Comparison of ENCODE assay signal across 6 cellular contexts in genomic region chr17:76205542-76206144, GRCh38. TPM values are rescaled to one million over a fixed set of nuclear protein-coding genes. Genes with fewer than 3 reads are reported as not detected.
DNase-seq lines count a peak whose midpoint lies in the region; ATAC-seq and TF ChIP-seq lines count a peak whose summit lies in the region.
"Not testable (repeated sequence)": the region's sequence is repeated elsewhere in the genome, so short reads cannot be mapped to it uniquely, and the experiment has no call there.

No MANE protein-coding gene starts in this region.

- peaks cover 40 to 65% (median 64%) of the 10 kb centered on the region in 3 donors for H3K4me1 Mint-ChIP-seq in CD8-positive, alpha-beta memory T cell
- H3K4me1 Mint-ChIP-seq in activated CD4-positive, alpha-beta T cell treated with anti-CD3 and anti-CD28 coated beads, Interleukin-2, amount 10 ng/mL, durations not matched to agents 7 days and 5 days: peaks cover 61% of the 10 kb centered on the region
- peaks cover 17% of the 10 kb centered on the region for H3K4me1 Mint-ChIP-seq in activated T-helper 17 cell treated with anti-CD3 and anti-CD28 coated beads, Interleukin-2, amount 50 U/mL, for 72 hours
- peaks cover 13 to 58% (median 54%) of the 10 kb centered on the region in 4 donors for H3K4me1 Mint-ChIP-seq in naive thymus-derived CD8-positive, alpha-beta T cell

- POLR2A ChIA-PET in CD8-positive, alpha-beta memory T cell (lab: Charles Lee): interaction anchor here (0.6 kb wide), 1 partner anchor 63 kb away, joined by 3 read pairs; no protein-coding TSS in a partner anchor
- POLR2A ChIA-PET in PC-3 (lab: Charles Lee; ENCODE audit: unreplicated experiment): interaction anchor here (0.6 kb wide), 1 partner anchor 295 kb away, joined by 4 read pairs; no protein-coding TSS in a partner anchor
- POLR2A ChIA-PET in activated CD4-positive, alpha-beta T cell treated with anti-CD3 and anti-CD28 coated beads, Interleukin-2, amount 10 ng/mL, durations not matched to agents 7 days and 5 days (lab: Charles Lee): not testable (repeated sequence)
- POLR2A ChIA-PET in naive thymus-derived CD8-positive, alpha-beta T cell (lab: Charles Lee): interaction anchor here (0.7 to 1.9 kb wide), 6 partner anchors 9 to 62 kb away, joined by 3 to 13 read pairs (median 4); no protein-coding TSS in a partner anchor

- not testable (repeated sequence) for H3K9me2 ChIP-seq in PC-3 (replicated peaks; ENCODE audit: low read length)

- H3K79me2 ChIP-seq in PC-3 (ENCODE audit: low read length): not testable (repeated sequence)

- peaks cover 36% of the 10 kb centered on the region for H3K4me1 ChIP-seq in CD8-positive, alpha-beta memory T cell (ENCODE audit: insufficient read depth, low read length)
- peaks cover 19% of the 10 kb centered on the region for H3K4me1 ChIP-seq in PC-3 (ENCODE audit: insufficient read depth, low read length)
- not testable (repeated sequence) for H3K4me1 ChIP-seq in colonic mucosa

- peaks cover 5 to 30% (median 7%) of the 10 kb centered on the region in 3 donors for H3K36me3 Mint-ChIP-seq in CD8-positive, alpha-beta memory T cell
- H3K36me3 Mint-ChIP-seq in activated CD4-positive, alpha-beta T cell treated with anti-CD3 and anti-CD28 coated beads, Interleukin-2, amount 10 ng/mL, durations not matched to agents 7 days and 5 days (ENCODE audit: low read depth): peaks cover 77% of the 10 kb centered on the region
- H3K36me3 Mint-ChIP-seq in activated T-helper 17 cell treated with anti-CD3 and anti-CD28 coated beads, Interleukin-2, amount 50 U/mL, for 72 hours (ENCODE audit: low read depth): peaks cover 16% of the 10 kb centered on the region
- H3K36me3 Mint-ChIP-seq in naive thymus-derived CD8-positive, alpha-beta T cell: peaks cover 13 to 51% (median 25%) of the 10 kb centered on the region in 3 donors

- not testable (repeated sequence) for H3K27me3 ChIP-seq in CD8-positive, alpha-beta memory T cell (ENCODE audit: insufficient read depth, low read length, poor library complexity, severe bottlenecking); PC-3 (ENCODE audit: low read length); colonic mucosa

- H3K4me3 Mint-ChIP-seq in CD8-positive, alpha-beta memory T cell; activated CD4-positive, alpha-beta T cell treated with anti-CD3 and anti-CD28 coated beads, Interleukin-2, amount 10 ng/mL, durations not matched to agents 7 days and 5 days; activated T-helper 17 cell treated with anti-CD3 and anti-CD28 coated beads, Interleukin-2, amount 50 U/mL, for 72 hours: not testable (repeated sequence)
- peak overlapping the region in 1 of 10 donors; percentile 45 for H3K4me3 Mint-ChIP-seq in naive thymus-derived CD8-positive, alpha-beta T cell

- not testable (repeated sequence) for H3K27ac ChIP-seq in CD8-positive, alpha-beta memory T cell (ENCODE audit: low read depth, low read length); PC-3 (ENCODE audit: low read length)
- H3K27ac ChIP-seq in colonic mucosa: peak overlapping the region; percentile 16

- not testable (repeated sequence) for H3K9me3 Mint-ChIP-seq in CD8-positive, alpha-beta memory T cell; activated CD4-positive, alpha-beta T cell treated with anti-CD3 and anti-CD28 coated beads, Interleukin-2, amount 10 ng/mL, durations not matched to agents 7 days and 5 days; activated T-helper 17 cell treated with anti-CD3 and anti-CD28 coated beads, Interleukin-2, amount 50 U/mL, for 72 hours; naive thymus-derived CD8-positive, alpha-beta T cell

- intact Hi-C loops in PC-3 (cut with micrococcal nuclease); colonic mucosa (cut with DNase I): not testable (repeated sequence)

- not testable (repeated sequence) for TF ChIP-seq CTCF in PC-3 (conservative IDR thresholded peaks at IDR 0.05; ENCODE audit: low read depth, low read length); colonic mucosa (IDR thresholded peaks at IDR 0.05)

- peak; percentile 32; the same call in 1 of the 2 replicates for ATAC-seq in PC-3
- not testable (repeated sequence) for ATAC-seq in activated T-helper 17 cell treated with anti-CD3 and anti-CD28 coated beads, Interleukin-2, amount 50 U/mL, for 72 hours (replicated peaks); naive thymus-derived CD8-positive, alpha-beta T cell

- not testable (repeated sequence) for H3K4me2 ChIP-seq in PC-3 (ENCODE audit: low read length)

- not testable (repeated sequence) for H2AFZ ChIP-seq in PC-3 (ENCODE audit: low read length)

- not testable (repeated sequence) for BruUV-seq in PC-3 (replicated peaks; lab: Mats Ljungman, UMichigan)

- H3K36me3 ChIP-seq in CD8-positive, alpha-beta memory T cell (ENCODE audit: insufficient read depth, low read length); PC-3 (ENCODE audit: low read depth, low read length); colonic mucosa: not testable (repeated sequence)

- H3F3A ChIP-seq in PC-3 (ENCODE audit: low read length, unreplicated experiment): not testable (repeated sequence)

- not testable (repeated sequence) for DNase-seq in CD8-positive, alpha-beta memory T cell; PC-3; activated CD4-positive, alpha-beta T cell treated with anti-CD3 and anti-CD28 coated beads, Interleukin-2, amount 10 ng/mL, durations not matched to agents 7 days and 5 days; naive thymus-derived CD8-positive, alpha-beta T cell
- peak; percentile 21 for DNase-seq in colonic mucosa

- H3K9me3 ChIP-seq in CD8-positive, alpha-beta memory T cell (ENCODE audit: low read length); PC-3 (ENCODE audit: low read length); colonic mucosa: not testable (repeated sequence)

- not testable (repeated sequence) for H3K4me3 ChIP-seq in CD8-positive, alpha-beta memory T cell (ENCODE audit: low read length); PC-3 (ENCODE audit: low read length); colonic mucosa

- not testable (repeated sequence) for H4K20me1 ChIP-seq in PC-3 (ENCODE audit: low read length)

- peak overlapping the region in 5 of 8 donors; percentile 17 to 79 (median 38) for H3K27ac Mint-ChIP-seq in CD8-positive, alpha-beta memory T cell
- H3K27ac Mint-ChIP-seq in activated CD4-positive, alpha-beta T cell treated with anti-CD3 and anti-CD28 coated beads, Interleukin-2, amount 10 ng/mL, durations not matched to agents 7 days and 5 days: peak overlapping the region; percentile 37
- H3K27ac Mint-ChIP-seq in activated T-helper 17 cell treated with anti-CD3 and anti-CD28 coated beads, Interleukin-2, amount 50 U/mL, for 72 hours: peak overlapping the region; percentile 33
- H3K27ac Mint-ChIP-seq in naive thymus-derived CD8-positive, alpha-beta T cell: peak overlapping the region in 8 of 10 donors; percentile 22 to 83 (median 62)

- H3K27me3 Mint-ChIP-seq in CD8-positive, alpha-beta memory T cell; activated CD4-positive, alpha-beta T cell treated with anti-CD3 and anti-CD28 coated beads, Interleukin-2, amount 10 ng/mL, durations not matched to agents 7 days and 5 days; activated T-helper 17 cell treated with anti-CD3 and anti-CD28 coated beads, Interleukin-2, amount 50 U/mL, for 72 hours; naive thymus-derived CD8-positive, alpha-beta T cell: not testable (repeated sequence)

- CTCF ChIA-PET in CD8-positive, alpha-beta memory T cell (lab: Charles Lee): interaction anchor here (0.5 to 1.1 kb wide), 4 partner anchors 12 to 98 kb away, joined by 3 to 4 read pairs (median 4); no protein-coding TSS in a partner anchor
- CTCF ChIA-PET in PC-3 (lab: Charles Lee): not testable (repeated sequence)
- CTCF ChIA-PET in activated CD4-positive, alpha-beta T cell treated with anti-CD3 and anti-CD28 coated beads, Interleukin-2, amount 10 ng/mL, durations not matched to agents 7 days and 5 days (lab: Charles Lee): interaction anchor here (0.6 to 2.4 kb wide), 7 partner anchors 10 to 57 kb away, joined by 3 to 7 read pairs (median 3); no protein-coding TSS in a partner anchor

- H3K9ac ChIP-seq in PC-3 (ENCODE audit: low read length): not testable (repeated sequence)
- peak overlapping the region in 1 of 2 donors; percentile 2 for H3K9ac ChIP-seq in colonic mucosa (ENCODE audit: low read depth in 2 of 2, low read length in 2 of 2)

RNA-seq across cellular contexts. Expression of gene RNF157, which starts 34.6 kb away (rescaled TPM):
- total RNA-seq in CD8-positive, alpha-beta memory T cell: 10 to 100 TPM; 13.9 TPM
- polyA plus RNA-seq in CD8-positive, alpha-beta memory T cell: 10.7 TPM
- 7.3 and 7.4 TPM in 2 replicates for total RNA-seq in PC-3 (2014; rRNA removed)
- 100 to 1,000 TPM; 121 to 129 TPM for total RNA-seq in activated CD4-positive, alpha-beta T cell treated with anti-CD3 and anti-CD28 coated beads, Interleukin-2, amount 10 ng/mL, durations not matched to agents 7 days and 5 days
- 10 to 100 TPM; 15.5 to 17.4 TPM for total RNA-seq in activated T-helper 17 cell treated with anti-CD3 and anti-CD28 coated beads, Interleukin-2, amount 50 U/mL, for 72 hours
- total RNA-seq in colonic mucosa: 10 to 100 TPM; 23.7 to 30.2 TPM
- total RNA-seq in naive thymus-derived CD8-positive, alpha-beta T cell: 10 to 100 TPM; 46.1 to 46.4 TPM
- 10 to 100 TPM in 2 of 3 donors, 1 to 10 TPM in 1; 4.9 to 29.4 (median 10.5) TPM for polyA plus RNA-seq in naive thymus-derived CD8-positive, alpha-beta T cell

RNA-seq across cellular contexts. Expression of gene UBALD2, which starts 59.5 kb away (rescaled TPM):
- total RNA-seq in CD8-positive, alpha-beta memory T cell: 100 to 1,000 TPM; 125 to 133 TPM
- polyA plus RNA-seq in CD8-positive, alpha-beta memory T cell: 8.7 TPM
- total RNA-seq in PC-3 (2014; rRNA removed) (59.5 and 63.5 TPM in 2 replicates), colonic mucosa (10 to 100 TPM; 77.1 to 90.1 TPM)
- total RNA-seq in activated CD4-positive, alpha-beta T cell treated with anti-CD3 and anti-CD28 coated beads, Interleukin-2, amount 10 ng/mL, durations not matched to agents 7 days and 5 days: 100 to 1,000 TPM; 319 to 399 TPM
- 100 to 1,000 TPM; 173 to 187 TPM for total RNA-seq in activated T-helper 17 cell treated with anti-CD3 and anti-CD28 coated beads, Interleukin-2, amount 50 U/mL, for 72 hours
- total RNA-seq in naive thymus-derived CD8-positive, alpha-beta T cell: 100 to 1,000 TPM; 111 to 122 TPM
- polyA plus RNA-seq in naive thymus-derived CD8-positive, alpha-beta T cell: 1 to 10 TPM; 6.6 to 9.7 (median 8.2) TPM
